ENCODE assay signal across 9 cellular contexts in genomic region chr22:41947181-41948080, GRCh38. TPM values are rescaled to one million over a fixed set of nuclear protein-coding genes. Genes with fewer than 3 reads are reported as not detected.
DNase-seq lines count a peak whose midpoint lies in the region; ATAC-seq, FAIRE-seq and TF ChIP-seq lines count a peak whose summit lies in the region.
"Had no signal": no experiment of that assay in that cellular context is flagged by ENCODE, and none has a peak within 500 bp of the region (broad histone marks: within the 10 kb centered on the region; RNA-seq: fewer than 3 reads in every experiment).

No MANE protein-coding gene starts in this region.

- TF ChIP-seq CTCF in adrenal gland (IDR thresholded peaks at IDR 0.05) (no peak), HepG2 (CRISPR knock-in tag; IDR thresholded peaks at IDR 0.05) (no peak), tibial artery (IDR thresholded peaks at IDR 0.05) (no peak)

- H3K4me3 ChIP-seq in adrenal gland, result peak overlapping the region; percentile 55 to 78 (median 67)
- H3K4me3 ChIP-seq in HepG2 (replicated peaks in 1 of 3; ENCODE audit: insufficient read depth in 1 of 3, low read depth in 2 of 3, low read length in 3 of 3), result peak overlapping the region; percentile 43 to 79 (median 61)
- H3K4me3 ChIP-seq in tibial artery, result peak overlapping the region; percentile 56 to 65

- H3K4me2 ChIP-seq in HepG2 (ENCODE audit: low read depth, low read length), result peak overlapping the region; percentile 95

- no peak for FAIRE-seq in HepG2 (lab: Jason Lieb, UNC)
- FAIRE-seq: frontal cortex had no signal

- peaks cover 13% of the 10 kb centered on the region for H3K79me2 ChIP-seq in HepG2 (ENCODE audit: insufficient read depth, low read length)

- H3K36me3 ChIP-seq in adrenal gland (replicated peaks in 1 of 2) (no peaks in the 10 kb centered on the region), HepG2 (replicated peaks in 1 of 2; ENCODE audit: control insufficient read depth in 1 of 2, insufficient read depth in 2 of 2, low read length in 2 of 2) (peaks cover 2 to 21% of the 10 kb centered on the region in 2 experiments; a peak in 3 of 5 replicates), tibial artery (no peaks in the 10 kb centered on the region)

- POLR2A ChIA-PET in HepG2 (lab: Yijun Ruan, JAX), result interaction anchor here (0.7 to 1.6 kb wide), 9 partner anchors 22 to 327 kb away, joined by 3 to 11 read pairs (median 4); partner anchors contain the start of genes CCDC134, DESI1, NDUFA6 and SNU13

- H3K27ac ChIP-seq in adrenal gland (peak overlapping the region in 1 of 5 donors; percentile 71), HepG2 (ENCODE audit: extremely low read length, insufficient read depth, low read length) (peak overlapping the region; percentile 76), tibial artery (peak overlapping the region in 1 of 2 donors; percentile 24)

- DNase-seq in activated T-cell treated with anti-CD3 and anti-CD28 coated beads, Interleukin-2, amount 50 U/mL, for 72 hours, result no peak
- DNase-seq in activated T-cell treated with anti-CD3 and anti-CD28 coated beads, Interleukin-2, amount 50 U/mL, for 48 hours, result no peak
- DNase-seq in adrenal gland, result no peak
- no peak for DNase-seq in HepG2 (ENCODE audit: low spot score)
- DNase-seq in tibial artery, result no peak
- no peak for DNase-seq in NOMO-1 (lab: John Stamatoyannopoulos, UW; ENCODE audit: unreplicated experiment in 2 of 2)
- no peak for DNase-seq in effector CD8-positive, alpha-beta T cell (lab: John Stamatoyannopoulos, UW)
- no peak for DNase-seq in HK-2 (ENCODE audit: unreplicated experiment)

- H3K27ac Mint-ChIP-seq in activated T-cell treated with anti-CD3 and anti-CD28 coated beads, Interleukin-2, amount 50 U/mL, for 72 hours, result peak overlapping the region; percentile 51

- H3K4me1 ChIP-seq in adrenal gland (replicated peaks in 1 of 2) (peaks cover 5 to 8% of the 10 kb centered on the region in 2 donors), HepG2 (ENCODE audit: insufficient read depth, low read length) (peaks cover 71% of the 10 kb centered on the region), tibial artery (peaks cover 0 to 15% (median 11%) of the 10 kb centered on the region in 4 donors)

- ATAC-seq in activated T-cell treated with anti-CD3 and anti-CD28 coated beads, Interleukin-2, amount 50 U/mL, for 72 hours (replicated peaks in 1 of 2), result no peak
- ATAC-seq in HepG2, result no peak

- H3K27me3 Mint-ChIP-seq in activated T-cell treated with anti-CD3 and anti-CD28 coated beads, Interleukin-2, amount 50 U/mL, for 72 hours (ENCODE audit: low read depth), result no peaks in the 10 kb centered on the region

- CTCF ChIA-PET in HepG2 (lab: Yijun Ruan, JAX; ENCODE audit: low intra/inter-chr PET ratio, low total read pairs), result no interaction called here

- 46 to 50% (median 48%) methylated on average over 31 to 33 of the region's 33 CpGs for WGBS in adrenal gland, 4 donors
- WGBS in HepG2 (ENCODE audit: low lambda C conversion rate), result 67% methylated on average over 27 of the region's 33 CpGs

- in situ Hi-C loops in HepG2 (cut with HindIII; ENCODE audit: extremely low pct_ligation_motif_present, low pct_unique_long_range_greater_than_20kb), result no loop called here

- peaks cover 5 to 12% of the 10 kb centered on the region in 2 donors for H3K36me3 Mint-ChIP-seq in activated T-cell treated with anti-CD3 and anti-CD28 coated beads, Interleukin-2, amount 50 U/mL, for 72 hours (ENCODE audit: insufficient read depth in 2 of 2)

- peak overlapping the region; percentile 94 to 97 for H3K4me3 Mint-ChIP-seq in activated T-cell treated with anti-CD3 and anti-CD28 coated beads, Interleukin-2, amount 50 U/mL, for 72 hours

- no peak for TF ChIP-seq RAD21 in HepG2 (CRISPR knock-in tag; IDR thresholded peaks at IDR 0.05)

- TF ChIP-seq POLR2A in adrenal gland (IDR thresholded peaks at IDR 0.05) (no peak), HepG2 (IDR thresholded peaks at IDR 0.05; ENCODE audit: insufficient read depth in 1 of 2, low read depth in 2 of 2, low read length in 2 of 2) (no peak)

- H3K27me3 ChIP-seq in adrenal gland (no peaks in the 10 kb centered on the region), HepG2 (ENCODE audit: control insufficient read depth in 1 of 2, insufficient read depth in 2 of 2, low read length in 2 of 2) (no peaks in the 10 kb centered on the region), tibial artery (peaks cover 0 to 22% of the 10 kb centered on the region in 2 donors)

- BruUV-seq in HepG2 (replicated peaks; lab: Mats Ljungman, UMichigan), result TSS peak; percentile 70

- TF ChIP-seq EP300 in HepG2 (IDR thresholded peaks at IDR 0.05; ENCODE audit: low read depth in 2 of 2, low read length in 2 of 2), result no peak
- no peak for TF ChIP-seq EP300 in HepG2 (CRISPR knock-in tag; IDR thresholded peaks at IDR 0.05; ENCODE audit: borderline replicate concordance)

- no peaks in the 10 kb centered on the region for H3K9me3 Mint-ChIP-seq in activated T-cell treated with anti-CD3 and anti-CD28 coated beads, Interleukin-2, amount 50 U/mL, for 72 hours

- no peaks in the 10 kb centered on the region for H3K9me3 ChIP-seq in adrenal gland (replicated peaks in 1 of 3)
- no peaks in the 10 kb centered on the region for H3K9me3 ChIP-seq in HepG2 (ENCODE audit: low read length)
- no peaks in the 10 kb centered on the region for H3K9me3 ChIP-seq in tibial artery

- intact Hi-C loops in adrenal gland (cut with DNase I), result loop anchor here in 1 of 2 donors (5.0 to 10.0 kb wide), 2 partner anchors 125 to 203 kb away; no protein-coding TSS in a partner anchor
- intact Hi-C loops in HepG2 (cut with micrococcal nuclease; ENCODE audit: unreplicated experiment), result no loop called here
- intact Hi-C loops in tibial artery (cut with DNase I; ENCODE audit: low total_unique reads), result loop anchor here (5.0 kb wide), 1 partner anchor 120 kb away; no protein-coding TSS in a partner anchor

- no peaks in the 10 kb centered on the region for H4K20me1 ChIP-seq in HepG2 (ENCODE audit: insufficient read depth, low read length)

- peak overlapping the region; percentile 35 for H2AFZ ChIP-seq in HepG2 (ENCODE audit: low read length)

- H3K4me1 Mint-ChIP-seq in activated T-cell treated with anti-CD3 and anti-CD28 coated beads, Interleukin-2, amount 50 U/mL, for 72 hours (ENCODE audit: low read depth), result peaks cover 70% of the 10 kb centered on the region

- peak overlapping the region; percentile 69 for H3K9ac ChIP-seq in HepG2 (ENCODE audit: insufficient read depth, low read depth, low read length)

RNA-seq across cellular contexts. Expression of gene CENPM, which starts 0.5 kb away (rescaled TPM):
- 10 to 100 TPM; 66.1 to 74.5 TPM for total RNA-seq in activated T-cell treated with anti-CD3 and anti-CD28 coated beads, Interleukin-2, amount 50 U/mL, for 72 hours
- total RNA-seq in adrenal gland (1 to 10 TPM in 6 of 8 donors, under 1 TPM in 1, not detected in 1; 0.88 to 4.2 (median 1.7) TPM), HepG2 (2016; rRNA removed; fragmentation: Illumina TruSeq; extraction: Trizol) (37.3 and 41.8 TPM in 2 replicates)
- polyA plus RNA-seq in adrenal gland (1 to 10 TPM in 2 of 3 donors, under 1 TPM in 1; 0.92 to 2.1 (median 1.4) TPM), HepG2 (2011; rRNA removed) (10.6 and 11.2 TPM in 2 replicates)
- total RNA-seq in HepG2 (2016; cell fraction: cytosol; rRNA removed; fragmentation: Illumina TruSeq; extraction: Trizol; ENCODE audit: low read depth), result 13.0 and 13.7 TPM in 2 replicates
- total RNA-seq in HepG2 (2016; cell fraction: insoluble cytoplasmic fraction; rRNA removed; fragmentation: Illumina TruSeq; extraction: Trizol), result 37.1 and 38.5 TPM in 2 replicates
- 17.3 and 25.3 TPM in 2 replicates for total RNA-seq in HepG2 (2016; cell fraction: membrane; rRNA removed; fragmentation: Illumina TruSeq; extraction: Trizol)
- total RNA-seq in HepG2 (2016; cell fraction: nucleus; rRNA removed; fragmentation: Illumina TruSeq; extraction: Trizol), result 25.4 and 26.0 TPM in 2 replicates
- polyA plus RNA-seq in HepG2 (2011; cell fraction: cytosol; rRNA removed), result 6.7 and 15.2 TPM in 2 replicates
- polyA plus RNA-seq in HepG2 (2011; cell fraction: nucleus; rRNA removed), result 15.5 and 21.0 TPM in 2 replicates
- 4.9 and 8.1 TPM in 2 replicates for polyA plus RNA-seq in HepG2 (2012)
- 11.6 and 12.9 TPM in 2 replicates for polyA plus RNA-seq in HepG2 (2016; cell fraction: cytosol; fragmentation: Illumina TruSeq; extraction: Trizol; ENCODE audit: low read depth)
- polyA plus RNA-seq in HepG2 (2016; cell fraction: insoluble cytoplasmic fraction; fragmentation: Illumina TruSeq; extraction: Trizol; ENCODE audit: low read depth), result 35.7 and 42.0 TPM in 2 replicates
- 15.9 TPM in 2 replicates for polyA plus RNA-seq in HepG2 (2016; cell fraction: membrane; fragmentation: Illumina TruSeq; extraction: Trizol; ENCODE audit: low read depth)
- polyA plus RNA-seq in HepG2 (2016; cell fraction: nucleus; fragmentation: Illumina TruSeq; extraction: Trizol; ENCODE audit: insufficient read depth, low read depth), result 29.0 and 31.5 TPM in 2 replicates
- polyA minus RNA-seq in HepG2 (2011; rRNA and poly(A)+ RNA removed; ENCODE audit: low replicate concordance), result 31.7 and 74.0 TPM in 2 replicates
- 4.4 and 9.0 TPM in 2 replicates for polyA minus RNA-seq in HepG2 (2011; cell fraction: cytosol; rRNA and poly(A)+ RNA removed)
- 7.8 and 10.3 TPM in 2 replicates for polyA minus RNA-seq in HepG2 (2011; cell fraction: nucleus; rRNA and poly(A)+ RNA removed)

RNA-seq across cellular contexts. Expression of gene TNFRSF13C, which starts 20.8 kb away (rescaled TPM):
- total RNA-seq in activated T-cell treated with anti-CD3 and anti-CD28 coated beads, Interleukin-2, amount 50 U/mL, for 72 hours, result 1 to 10 TPM; 6.1 to 7.3 TPM
- total RNA-seq in adrenal gland (1 to 10 TPM in 5 of 8 donors, under 1 TPM in 3; 0.36 to 3.2 (median 1.4) TPM), HepG2 (2016; rRNA removed; fragmentation: Illumina TruSeq; extraction: Trizol) (0.11 TPM in 1 of 2 replicates, not detected in the other)
- polyA plus RNA-seq in adrenal gland (under 1 TPM; 0.24 to 0.35 (median 0.24) TPM), HepG2 (2011; rRNA removed) (0.22 and 0.29 TPM in 2 replicates)
- total RNA-seq in HepG2 (2016; cell fraction: cytosol; rRNA removed; fragmentation: Illumina TruSeq; extraction: Trizol; ENCODE audit: low read depth), result 0.10 TPM in 1 of 2 replicates, not detected in the other
- total RNA-seq in HepG2 (2016; cell fraction: insoluble cytoplasmic fraction; rRNA removed; fragmentation: Illumina TruSeq; extraction: Trizol), result 0.17 TPM in 1 of 2 replicates, not detected in the other
- 0.07 and 0.09 TPM in 2 replicates for total RNA-seq in HepG2 (2016; cell fraction: membrane; rRNA removed; fragmentation: Illumina TruSeq; extraction: Trizol)
- 0.25 and 0.38 TPM in 2 replicates for total RNA-seq in HepG2 (2016; cell fraction: nucleus; rRNA removed; fragmentation: Illumina TruSeq; extraction: Trizol)
- 0.03 and 0.04 TPM in 2 replicates for polyA plus RNA-seq in HepG2 (2011; cell fraction: cytosol; rRNA removed)
- 1.2 and 1.7 TPM in 2 replicates for polyA plus RNA-seq in HepG2 (2011; cell fraction: nucleus; rRNA removed)
- 0.16 and 0.31 TPM in 2 replicates for polyA plus RNA-seq in HepG2 (2012)
- polyA plus RNA-seq in HepG2 (2016; cell fraction: cytosol; fragmentation: Illumina TruSeq; extraction: Trizol; ENCODE audit: low read depth), result not detected in 2 replicates
- polyA plus RNA-seq in HepG2 (2016; cell fraction: insoluble cytoplasmic fraction; fragmentation: Illumina TruSeq; extraction: Trizol; ENCODE audit: low read depth), result 0.05 TPM in 1 of 2 replicates, not detected in the other
- polyA plus RNA-seq in HepG2 (2016; cell fraction: membrane; fragmentation: Illumina TruSeq; extraction: Trizol; ENCODE audit: low read depth), result 0.05 and 0.06 TPM in 2 replicates
- polyA plus RNA-seq in HepG2 (2016; cell fraction: nucleus; fragmentation: Illumina TruSeq; extraction: Trizol; ENCODE audit: insufficient read depth, low read depth), result 1.1 and 1.2 TPM in 2 replicates
- polyA minus RNA-seq in HepG2 (2011; rRNA and poly(A)+ RNA removed; ENCODE audit: low replicate concordance), result 0.46 and 1.4 TPM in 2 replicates
- polyA minus RNA-seq in HepG2 (2011; cell fraction: cytosol; rRNA and poly(A)+ RNA removed), result 0.20 TPM in 1 of 2 replicates, not detected in the other
- polyA minus RNA-seq in HepG2 (2011; cell fraction: nucleus; rRNA and poly(A)+ RNA removed), result 0.26 and 0.37 TPM in 2 replicates

RNA-seq across cellular contexts. Expression of gene SEPTIN3, which starts 21.8 kb away (rescaled TPM):
- total RNA-seq in activated T-cell treated with anti-CD3 and anti-CD28 coated beads, Interleukin-2, amount 50 U/mL, for 72 hours, result 1 to 10 TPM; 4.5 to 4.7 TPM
- 1 to 10 TPM in 3 of 8 donors, under 1 TPM in 3, not detected in 2; 0.14 to 4.7 (median 0.98) TPM for total RNA-seq in adrenal gland
- 1 to 10 TPM; 1.5 to 7.4 (median 6.4) TPM for polyA plus RNA-seq in adrenal gland
- total RNA-seq in HepG2 (2016; rRNA removed; fragmentation: Illumina TruSeq; extraction: Trizol), result not detected in 2 replicates
- not detected in 2 replicates for total RNA-seq in HepG2 (2016; cell fraction: cytosol; rRNA removed; fragmentation: Illumina TruSeq; extraction: Trizol; ENCODE audit: low read depth)
- not detected in 2 replicates for total RNA-seq in HepG2 (2016; cell fraction: insoluble cytoplasmic fraction; rRNA removed; fragmentation: Illumina TruSeq; extraction: Trizol)
- 0.03 TPM in 1 of 2 replicates, not detected in the other for total RNA-seq in HepG2 (2016; cell fraction: membrane; rRNA removed; fragmentation: Illumina TruSeq; extraction: Trizol)
- total RNA-seq in HepG2 (2016; cell fraction: nucleus; rRNA removed; fragmentation: Illumina TruSeq; extraction: Trizol), result not detected in 2 replicates
- polyA plus RNA-seq in HepG2 (2011; rRNA removed), result 0.04 and 0.08 TPM in 2 replicates
- polyA plus RNA-seq in HepG2 (2011; cell fraction: cytosol; rRNA removed), result 0.01 and 0.04 TPM in 2 replicates
- polyA plus RNA-seq in HepG2 (2011; cell fraction: nucleus; rRNA removed), result 0.14 TPM in 1 of 2 replicates, not detected in the other
- 0.08 TPM in 1 of 2 replicates, not detected in the other for polyA plus RNA-seq in HepG2 (2012)
- not detected in 2 replicates for polyA plus RNA-seq in HepG2 (2016; cell fraction: cytosol; fragmentation: Illumina TruSeq; extraction: Trizol; ENCODE audit: low read depth)
- polyA plus RNA-seq in HepG2 (2016; cell fraction: insoluble cytoplasmic fraction; fragmentation: Illumina TruSeq; extraction: Trizol; ENCODE audit: low read depth), result 0.07 TPM in 1 of 2 replicates, not detected in the other
- 0.07 TPM in 1 of 2 replicates, not detected in the other for polyA plus RNA-seq in HepG2 (2016; cell fraction: membrane; fragmentation: Illumina TruSeq; extraction: Trizol; ENCODE audit: low read depth)
- polyA plus RNA-seq in HepG2 (2016; cell fraction: nucleus; fragmentation: Illumina TruSeq; extraction: Trizol; ENCODE audit: insufficient read depth, low read depth), result 0.09 TPM in 1 of 2 replicates, not detected in the other
- 0.04 and 2.7 TPM in 2 replicates for polyA minus RNA-seq in HepG2 (2011; rRNA and poly(A)+ RNA removed; ENCODE audit: low replicate concordance)
- polyA minus RNA-seq in HepG2 (2011; cell fraction: cytosol; rRNA and poly(A)+ RNA removed), result not detected in 2 replicates
- polyA minus RNA-seq in HepG2 (2011; cell fraction: nucleus; rRNA and poly(A)+ RNA removed), result not detected in 2 replicates

RNA-seq across cellular contexts. Expression of gene SHISA8, which starts 32.6 kb away (rescaled TPM):
- 1 to 10 TPM; 2.0 to 3.2 TPM for total RNA-seq in activated T-cell treated with anti-CD3 and anti-CD28 coated beads, Interleukin-2, amount 50 U/mL, for 72 hours
- total RNA-seq in adrenal gland (10 to 100 TPM; 15.1 to 55.5 (median 20.6) TPM), HepG2 (2016; rRNA removed; fragmentation: Illumina TruSeq; extraction: Trizol) (not detected in 2 replicates)
- polyA plus RNA-seq in adrenal gland (10 to 100 TPM in 1 of 3 donors, 1 to 10 TPM in 2; 1.4 to 10.8 (median 5.1) TPM), HepG2 (2011; rRNA removed) (not detected in 2 replicates)
- total RNA-seq in HepG2 (2016; cell fraction: cytosol; rRNA removed; fragmentation: Illumina TruSeq; extraction: Trizol; ENCODE audit: low read depth), result not detected in 2 replicates
- not detected in 2 replicates for total RNA-seq in HepG2 (2016; cell fraction: insoluble cytoplasmic fraction; rRNA removed; fragmentation: Illumina TruSeq; extraction: Trizol)
- total RNA-seq in HepG2 (2016; cell fraction: membrane; rRNA removed; fragmentation: Illumina TruSeq; extraction: Trizol), result not detected in 2 replicates
- total RNA-seq in HepG2 (2016; cell fraction: nucleus; rRNA removed; fragmentation: Illumina TruSeq; extraction: Trizol), result not detected in 2 replicates
- polyA plus RNA-seq in HepG2 (2011; cell fraction: cytosol; rRNA removed), result not detected in 2 replicates
- not detected in 2 replicates for polyA plus RNA-seq in HepG2 (2011; cell fraction: nucleus; rRNA removed)
- not detected in 2 replicates for polyA plus RNA-seq in HepG2 (2012)
- polyA plus RNA-seq in HepG2 (2016; cell fraction: cytosol; fragmentation: Illumina TruSeq; extraction: Trizol; ENCODE audit: low read depth), result not detected in 2 replicates
- not detected in 2 replicates for polyA plus RNA-seq in HepG2 (2016; cell fraction: insoluble cytoplasmic fraction; fragmentation: Illumina TruSeq; extraction: Trizol; ENCODE audit: low read depth)
- not detected in 2 replicates for polyA plus RNA-seq in HepG2 (2016; cell fraction: membrane; fragmentation: Illumina TruSeq; extraction: Trizol; ENCODE audit: low read depth)
- polyA plus RNA-seq in HepG2 (2016; cell fraction: nucleus; fragmentation: Illumina TruSeq; extraction: Trizol; ENCODE audit: insufficient read depth, low read depth), result not detected in 2 replicates
- not detected in 2 replicates for polyA minus RNA-seq in HepG2 (2011; rRNA and poly(A)+ RNA removed; ENCODE audit: low replicate concordance)
- not detected in 2 replicates for polyA minus RNA-seq in HepG2 (2011; cell fraction: cytosol; rRNA and poly(A)+ RNA removed)
- polyA minus RNA-seq in HepG2 (2011; cell fraction: nucleus; rRNA and poly(A)+ RNA removed), result not detected in 2 replicates
- total RNA-seq: frontal cortex had no signal
